In genomic region chr10:85048644-85049043, GRCh38 we compare ENCODE assay signal across 22 cellular contexts.
A peak's percentile ranks its signal among the peaks of the same experiment; 100 is the strongest.
DNase-seq lines count a peak whose midpoint lies in the region; ATAC-seq and TF ChIP-seq lines count a peak whose summit lies in the region.
"Had no signal": no experiment of that assay in that cellular context is flagged by ENCODE, and none has a peak within 500 bp of the region (broad histone marks: within the 10 kb centered on the region; RNA-seq: fewer than 3 reads in every experiment).

No MANE protein-coding gene starts in this region.

- no peak overlapping the region for H3K4me3 ChIP-seq in cardiac muscle cell
- H3K4me3 ChIP-seq in heart left ventricle, result no peak overlapping the region
- no peak overlapping the region for H3K4me3 ChIP-seq in neural cell (ENCODE audit: low read length)
- H3K4me3 ChIP-seq: BLaER1, GM12878 had no signal

- TF ChIP-seq EP300 in neural cell (conservative IDR thresholded peaks at IDR 0.05; ENCODE audit: poor library complexity, severe bottlenecking), result peak; percentile 20

- no peaks in the 10 kb centered on the region for H3F3A ChIP-seq in neural cell (ENCODE audit: insufficient read depth, low read length, poor library complexity, severe bottlenecking)

- ATAC-seq in heart left ventricle, result no peak
- ATAC-seq: GM12878 had no signal

- intact Hi-C loops in heart left ventricle (cut with DNase I), result no loop called here

- H3K27me3 ChIP-seq in cardiac muscle cell (no peaks in the 10 kb centered on the region), heart left ventricle (no peaks in the 10 kb centered on the region), neural cell (ENCODE audit: insufficient read depth, low read depth, low read length) (no peaks in the 10 kb centered on the region)
- H3K27me3 ChIP-seq: BE2C, BLaER1 had no signal

- H3K4me2 ChIP-seq in neural cell (ENCODE audit: low read length), result no peak overlapping the region
- H3K4me2 ChIP-seq: BLaER1 had no signal

- TF ChIP-seq CTCF in cardiac muscle cell (IDR thresholded peaks at IDR 0.05; ENCODE audit: low read depth, low read length), result no peak
- TF ChIP-seq CTCF in heart left ventricle (IDR thresholded peaks at IDR 0.05), result no peak
- no peak for TF ChIP-seq CTCF in neural cell (IDR thresholded peaks at IDR 0.05; ENCODE audit: poor library complexity, severe bottlenecking)

- no peak for TF ChIP-seq RAD21 in neural cell (conservative IDR thresholded peaks at IDR 0.05)

- DNase-seq in cardiac muscle cell (ENCODE audit: low read depth in 1 of 2, low spot score in 1 of 2) (no peak), heart left ventricle (no peak), foreskin melanocyte (no peak)
- no peak for DNase-seq in activated CD4-positive, alpha-beta T cell treated with anti-CD3 and anti-CD28 coated beads, Interleukin-2, amount 50 U/mL, for 4 hours
- DNase-seq: 8988T; ACHN; BE2C; C1 segment of cervical spinal cord; CD4-positive, alpha-beta memory T cell; CD4-positive, CD25-positive, alpha-beta regulatory T cell; CD8-positive, alpha-beta memory T cell; COR-L47; DMS 273 treated with DMSO at 0.1 percent for 48 hours; DMS153; DMS53; DMS79; DND-41; EL; GDM1 had no signal

- peak overlapping the region; percentile 44 for H3K27ac ChIP-seq in cardiac muscle cell
- H3K27ac ChIP-seq in heart left ventricle, result no peak overlapping the region
- no peak overlapping the region for H3K27ac ChIP-seq in neural cell (ENCODE audit: low read length)
- H3K27ac ChIP-seq: BLaER1 had no signal

- peaks cover 5% of the 10 kb centered on the region for H3K4me1 ChIP-seq in cardiac muscle cell (ENCODE audit: low read depth)
- H3K4me1 ChIP-seq in heart left ventricle, result no peaks in the 10 kb centered on the region
- H3K4me1 ChIP-seq: BE2C had no signal

- no peak overlapping the region for H3K9ac ChIP-seq in neural cell (ENCODE audit: low read length)
- H3K9ac ChIP-seq: BLaER1 had no signal

- no peaks in the 10 kb centered on the region for H3K9me3 ChIP-seq in cardiac muscle cell (ENCODE audit: low read depth)
- peaks cover 0 to 11% (median 0%) of the 10 kb centered on the region in 12 donors for H3K9me3 ChIP-seq in heart left ventricle
- H3K9me3 ChIP-seq in neural cell (ENCODE audit: low read length), result no peaks in the 10 kb centered on the region
- H3K9me3 ChIP-seq: BE2C, BLaER1 had no signal

- no peaks in the 10 kb centered on the region for H4K20me1 ChIP-seq in neural cell (ENCODE audit: insufficient read depth)
- H4K20me1 ChIP-seq: BLaER1 had no signal

- no peak for TF ChIP-seq POLR2A in heart left ventricle (IDR thresholded peaks at IDR 0.05)

- WGBS in heart left ventricle, 4 donors, result 71 to 81% (median 77%) methylated on average over 2 of the region's 2 CpGs

- H3K79me2 ChIP-seq in neural cell (replicated peaks; ENCODE audit: insufficient read depth, low read length), result no peaks in the 10 kb centered on the region

- no peaks in the 10 kb centered on the region for H3K36me3 ChIP-seq in cardiac muscle cell
- H3K36me3 ChIP-seq in heart left ventricle, result no peaks in the 10 kb centered on the region
- no peaks in the 10 kb centered on the region for H3K36me3 ChIP-seq in neural cell (ENCODE audit: insufficient read depth, low read length)
- H3K36me3 ChIP-seq: BE2C, BLaER1 had no signal

- H3K9me2 ChIP-seq in neural cell (ENCODE audit: insufficient read depth, low read length), result no peaks in the 10 kb centered on the region

- no peak overlapping the region for H2AFZ ChIP-seq in neural cell (ENCODE audit: low read depth, low read length)

TF ChIP-seq in neural cell, 6 proteins besides CTCF, POLR2A, EP300 and RAD21:
- no peak for TF ChIP-seq REST (IDR thresholded peaks at IDR 0.05; ENCODE audit: borderline replicate concordance)
- no peak for TF ChIP-seq MXI1 (conservative IDR thresholded peaks at IDR 0.05; ENCODE audit: poor library complexity, severe bottlenecking)
- no peak for TF ChIP-seq SMC3 (conservative IDR thresholded peaks at IDR 0.05; ENCODE audit: poor library complexity)
- TF ChIP-seq POLR2AphosphoS5 (IDR thresholded peaks at IDR 0.05), result no peak
- no peak for TF ChIP-seq EZH2 (IDR thresholded peaks at IDR 0.05; ENCODE audit: borderline replicate concordance, insufficient read depth, low read length, poor library complexity, severe bottlenecking)
- no peak for TF ChIP-seq TAF1 (IDR thresholded peaks at IDR 0.05; ENCODE audit: low read depth)
